Comparison of ENCODE assay signal across 1 cellular context in the genomic region with DNA sequence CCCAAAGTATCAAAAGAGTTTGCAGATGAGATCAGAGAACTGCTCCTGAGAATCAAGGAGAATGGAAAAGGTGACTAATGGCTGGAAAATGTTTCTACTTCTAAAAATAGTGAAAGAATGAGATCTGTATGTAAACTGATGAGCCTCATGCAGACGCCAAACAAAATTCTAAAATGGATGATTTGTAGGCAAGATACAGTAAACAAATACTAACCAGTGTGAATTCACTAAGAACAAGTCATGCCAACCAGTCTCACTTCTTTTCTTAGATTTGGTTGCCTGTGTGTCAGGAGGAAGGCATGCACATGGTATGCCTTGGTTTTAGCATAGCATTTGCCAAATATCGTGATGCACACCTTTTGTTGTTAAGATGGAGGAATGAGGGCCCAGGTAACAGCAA.
TF ChIP-seq lines count a peak whose summit lies in the region.

No MANE protein-coding gene starts in this region.

TF ChIP-seq in SK-N-SH, 30 proteins besides CTCF, POLR2A, EP300 and RAD21 (continued from another document):
- peak; percentile 89 for TF ChIP-seq PBX3 (IDR thresholded peaks at IDR 0.05)
- peak; percentile 95 for TF ChIP-seq JUND (IDR thresholded peaks at IDR 0.05)
- peak; percentile 59; the same call in 1 of the 2 replicates for TF ChIP-seq RXRA (IDR thresholded peaks at IDR 0.05; ENCODE audit: borderline replicate concordance, low read depth)
- TF ChIP-seq POLR2AphosphoS5 (IDR thresholded peaks at IDR 0.05; ENCODE audit: low read depth, low read length) = peak; percentile 61; the same call in 1 of the 2 replicates
- TF ChIP-seq RCOR1 (IDR thresholded peaks at IDR 0.05; ENCODE audit: low read length) = no peak
- TF ChIP-seq SMC3 (IDR thresholded peaks at IDR 0.05; ENCODE audit: low read depth, low read length) = no peak
- no peak for TF ChIP-seq FOXJ3 (CRISPR knock-in tag; IDR thresholded peaks at IDR 0.05)
- peak; percentile 84 for TF ChIP-seq FOSL2 (IDR thresholded peaks at IDR 0.05; ENCODE audit: borderline replicate concordance, low read depth)
- TF ChIP-seq MXI1 (IDR thresholded peaks at IDR 0.05; ENCODE audit: low read depth, low read length) = no peak
- TF ChIP-seq TCF12 (IDR thresholded peaks at IDR 0.05) = peak; percentile 85
- peak; percentile 69 for TF ChIP-seq NFIC (IDR thresholded peaks at IDR 0.05; ENCODE audit: borderline replicate concordance)
- no peak for TF ChIP-seq ZBTB33 (IDR thresholded peaks at IDR 0.05; ENCODE audit: borderline replicate concordance, low read depth)
- TF ChIP-seq, protein P1, sequence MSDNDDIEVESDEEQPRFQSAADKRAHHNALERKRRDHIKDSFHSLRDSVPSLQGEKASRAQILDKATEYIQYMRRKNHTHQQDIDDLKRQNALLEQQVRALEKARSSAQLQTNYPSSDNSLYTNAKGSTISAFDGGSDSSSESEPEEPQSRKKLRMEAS (IDR thresholded peaks at IDR 0.05; ENCODE audit: low read depth) = peak; percentile 78
- TF ChIP-seq TAF1 (IDR thresholded peaks at IDR 0.05; ENCODE audit: borderline replicate concordance, low read depth, low read length) = no peak
- peak; percentile 99 for TF ChIP-seq MEF2A (IDR thresholded peaks at IDR 0.05; ENCODE audit: borderline replicate concordance, low read depth)
- no peak for TF ChIP-seq RFX5 (IDR thresholded peaks at IDR 0.05; ENCODE audit: low read length)
- TF ChIP-seq TEAD4 (IDR thresholded peaks at IDR 0.05; ENCODE audit: borderline replicate concordance, insufficient read depth) = peak; percentile 83
